ENCODE assay signal across 7 cellular contexts in the genomic region with DNA sequence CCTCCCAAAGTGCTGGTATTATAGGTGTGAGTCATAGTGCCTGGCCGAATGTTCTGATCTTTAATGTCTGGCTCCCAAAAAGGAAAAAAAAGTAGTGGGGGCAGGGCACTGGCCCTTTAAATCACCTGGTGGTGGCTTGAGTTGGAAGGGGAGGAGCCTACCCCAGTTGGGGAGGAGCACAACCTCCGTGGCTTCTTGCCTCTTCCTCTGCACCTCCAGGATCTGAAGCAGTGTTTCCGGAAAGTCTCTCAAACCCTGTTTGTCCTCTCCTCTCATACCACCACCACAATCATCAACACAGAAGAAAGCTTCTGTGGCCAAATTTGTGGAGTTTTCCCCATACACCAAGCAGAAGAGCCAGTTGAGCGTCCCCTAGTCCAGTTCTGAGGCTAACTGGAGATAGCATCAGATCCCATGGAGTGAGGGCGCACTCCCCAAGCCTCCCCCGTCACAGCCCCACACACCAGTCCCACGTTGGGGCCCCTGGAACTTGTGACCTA. TPM values are rescaled to one million over a fixed set of nuclear protein-coding genes. Genes with fewer than 3 reads are reported as not detected.
DNase-seq lines count a peak whose midpoint lies in the region; ATAC-seq, FAIRE-seq and TF ChIP-seq lines count a peak whose summit lies in the region.

No MANE protein-coding gene starts in this region.

- H3K4me3 ChIP-seq in kidney (ENCODE audit: low read length in 2 of 2): peak overlapping the region in 1 of 2 donors; percentile 25

- POLR2A ChIA-PET in activated CD8-positive, alpha-beta T cell treated with anti-CD3 and anti-CD28 coated beads for 36 hours (lab: Charles Lee): interaction anchor here (1.5 kb wide), 1 partner anchor 23 kb away, joined by 3 read pairs; no protein-coding TSS in a partner anchor

- H3K36me3 ChIP-seq in kidney (ENCODE audit: control insufficient read depth in 1 of 2, insufficient read depth in 2 of 2, low read length in 2 of 2): no peaks in the 10 kb centered on the region

- intact Hi-C loops in activated CD8-positive, alpha-beta T cell treated with anti-CD3 and anti-CD28 coated beads for 36 hours (cut with micrococcal nuclease): no loop called here
- intact Hi-C loops in kidney (cut with DNase I): no loop called here

- ATAC-seq in activated CD8-positive, alpha-beta T cell treated with anti-CD3 and anti-CD28 coated beads for 36 hours: peak; percentile 99
- ATAC-seq in HG02642 (IDR thresholded peaks at IDR 0.05; ENCODE audit: poor library complexity, unreplicated experiment): no peak

- H3K9ac ChIP-seq in kidney (ENCODE audit: low read length in 2 of 2): no peak overlapping the region

- peak overlapping the region; percentile 53 for H3K4me3 Mint-ChIP-seq in activated CD8-positive, alpha-beta T cell treated with anti-CD3 and anti-CD28 coated beads for 36 hours

- H3K27ac ChIP-seq in kidney (ENCODE audit: low read depth in 2 of 2, low read length in 2 of 2): no peak overlapping the region

- no peak for FAIRE-seq in kidney (lab: Jason Lieb, UNC)

- H3K36me3 Mint-ChIP-seq in activated CD8-positive, alpha-beta T cell treated with anti-CD3 and anti-CD28 coated beads for 36 hours (ENCODE audit: low read depth): no peaks in the 10 kb centered on the region

- CTCF ChIA-PET in activated CD8-positive, alpha-beta T cell treated with anti-CD3 and anti-CD28 coated beads for 36 hours (lab: Charles Lee): interaction anchor here (1.5 to 1.8 kb wide), 2 partner anchors 8 to 26 kb away, joined by 3 to 6 read pairs; no protein-coding TSS in a partner anchor

- no peaks in the 10 kb centered on the region for H3K27me3 Mint-ChIP-seq in activated CD8-positive, alpha-beta T cell treated with anti-CD3 and anti-CD28 coated beads for 36 hours

- H3K9me3 Mint-ChIP-seq in activated CD8-positive, alpha-beta T cell treated with anti-CD3 and anti-CD28 coated beads for 36 hours: no peaks in the 10 kb centered on the region

- no peaks in the 10 kb centered on the region for H3K9me3 ChIP-seq in kidney (ENCODE audit: control insufficient read depth in 1 of 2, low read length in 2 of 2)

- TF ChIP-seq CTCF in activated CD8-positive, alpha-beta T cell treated with anti-CD3 and anti-CD28 coated beads for 36 hours (IDR thresholded peaks at IDR 0.05): no peak
- no peak for TF ChIP-seq CTCF in kidney (IDR thresholded peaks at IDR 0.05; ENCODE audit: borderline replicate concordance, extremely low read depth, insufficient read depth)

- peak; percentile 48 for DNase-seq in LoVo (ENCODE audit: low spot score)
- DNase-seq in activated CD8-positive, alpha-beta T cell treated with anti-CD3 and anti-CD28 coated beads for 36 hours: peak; percentile 78
- peak; percentile 81 for DNase-seq in iPS-NIHi11 (ENCODE audit: low spot score)
- peak in 5 of 6 experiments; percentile 6 to 41 (median 33) for DNase-seq in stimulated activated naive CD4-positive, alpha-beta T cell (lab: John Stamatoyannopoulos, UW)
- DNase-seq in kidney: no peak
- no peak for DNase-seq in AG20443 (ENCODE audit: low spot score)

- H3K4me1 ChIP-seq in kidney (ENCODE audit: control insufficient read depth in 1 of 2, insufficient read depth in 1 of 2, low read depth in 1 of 2, low read length in 2 of 2): no peaks in the 10 kb centered on the region

- H3K4me1 Mint-ChIP-seq in activated CD8-positive, alpha-beta T cell treated with anti-CD3 and anti-CD28 coated beads for 36 hours (ENCODE audit: low read depth): peaks cover 20% of the 10 kb centered on the region

- H3K27ac Mint-ChIP-seq in activated CD8-positive, alpha-beta T cell treated with anti-CD3 and anti-CD28 coated beads for 36 hours: peak overlapping the region; percentile 95

RNA-seq across cellular contexts. Expression of gene RCOR1, which starts 24.3 kb away (rescaled TPM):
- total RNA-seq in activated CD8-positive, alpha-beta T cell treated with anti-CD3 and anti-CD28 coated beads for 36 hours: 10 to 100 TPM; 16.1 to 16.2 TPM
- total RNA-seq in kidney: 17.9 TPM
- 4.9 TPM for polyA plus RNA-seq in kidney (ENCODE audit: insufficient read depth, low read depth, low replicate concordance)

RNA-seq across cellular contexts. Expression of gene ANKRD9, which starts 58.6 kb away (rescaled TPM):
- total RNA-seq in activated CD8-positive, alpha-beta T cell treated with anti-CD3 and anti-CD28 coated beads for 36 hours: 10 to 100 TPM; 15.0 to 16.9 TPM
- 18.7 TPM for total RNA-seq in kidney
- 26.0 TPM for polyA plus RNA-seq in kidney (ENCODE audit: insufficient read depth, low read depth, low replicate concordance)

Comparison
In these comparisons a context has a peak if more than half of its experiments do, and no peak if none do; other contexts are left out.
1. DNase-seq: peak in LoVo (single experiment), activated CD8-positive, alpha-beta T cell treated with anti-CD3 and anti-CD28 coated beads for 36 hours (single experiment), iPS-NIHi11 (single experiment) and stimulated activated naive CD4-positive, alpha-beta T cell (5 of 6); none in kidney (single experiment) and AG20443 (single experiment).